Comparison of ENCODE assay signal across 10 cellular contexts in the genomic region with DNA sequence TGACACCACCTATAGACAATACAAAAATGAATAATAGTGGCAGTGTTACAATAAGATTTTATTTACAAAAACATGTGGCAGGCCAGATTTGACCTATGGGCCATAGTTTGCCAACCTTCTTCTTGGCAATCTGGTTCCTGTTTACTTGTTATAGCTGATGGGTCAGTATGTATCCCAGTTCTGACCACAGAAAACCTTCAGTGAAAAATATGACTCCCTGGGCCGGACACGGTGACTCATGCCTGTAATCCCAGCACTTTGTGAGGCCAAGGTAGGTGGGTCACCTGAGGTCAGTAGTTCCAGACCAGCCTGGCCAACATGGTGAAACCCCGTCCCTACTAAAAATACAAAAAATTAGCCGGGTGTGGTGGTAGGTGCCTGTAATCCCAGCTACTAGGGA. TPM values are rescaled to one million over a fixed set of nuclear protein-coding genes. Genes with fewer than 3 reads are reported as not detected.
DNase-seq lines count a peak whose midpoint lies in the region; TF ChIP-seq lines count a peak whose summit lies in the region.
"Not testable (repeated sequence)": the region's sequence is repeated elsewhere in the genome, so short reads cannot be mapped to it uniquely, and the experiment has no call there.
"Had no signal": no experiment of that assay in that cellular context is flagged by ENCODE, and none has a peak within 500 bp of the region (broad histone marks: within the 10 kb centered on the region; RNA-seq: fewer than 3 reads in every experiment).

No MANE protein-coding gene starts in this region.

- not testable (repeated sequence) for H3K27me3 ChIP-seq in ACC112 (ENCODE audit: insufficient read depth, low read length)

- not testable (repeated sequence) for H3K36me3 ChIP-seq in ACC112 (ENCODE audit: insufficient read depth, low read length)

- in situ Hi-C loops in astrocyte of the spinal cord (cut with HindIII; ENCODE audit: low sequenced_read_pairs): not testable (repeated sequence)

- not testable (repeated sequence) for H2AFZ ChIP-seq in ACC112 (ENCODE audit: low read length, unreplicated experiment)

- H3K79me2 ChIP-seq in ACC112 (ENCODE audit: control insufficient read depth, insufficient read depth, low read length, unreplicated experiment): not testable (repeated sequence)

- H3K4me1 ChIP-seq in ACC112 (ENCODE audit: control insufficient read depth, insufficient read depth, low read length, unreplicated experiment): not testable (repeated sequence)

- peak overlapping the region; percentile 24; the same call in 1 of the 2 replicates for H3K27ac ChIP-seq in ACC112 (ENCODE audit: low read depth, low read length)

- DNase-seq in H4 (ENCODE audit: low spot score) (peak; percentile 10), LHCN-M2 (ENCODE audit: low read depth) (peak; percentile 66), RPMI7951 (ENCODE audit: low read depth) (peak; percentile 67), astrocyte of the spinal cord (ENCODE audit: low read depth, low spot score) (peak; percentile 5), fibroblast of gingiva (ENCODE audit: low read depth) (peak; percentile 44), kidney tubule cell (ENCODE audit: low spot score) (peak; percentile 41), renal cortical epithelial cell (ENCODE audit: low read depth) (peak; percentile 67)

- H3K4me3 ChIP-seq in ACC112 (ENCODE audit: low read depth, low read length); astrocyte of the spinal cord (ENCODE audit: low read depth, low read length): not testable (repeated sequence)

- not testable (repeated sequence) for TF ChIP-seq CTCF in astrocyte of the spinal cord (IDR thresholded peaks at IDR 0.05; ENCODE audit: low read depth, low read length)

RNA-seq across cellular contexts. Expression of a gene that starts 46.8 kb away (rescaled TPM):
- 9.7 and 9.9 TPM in 2 replicates for total RNA-seq in H4 (2014; rRNA removed; shearing (Covaris generic))
- total RNA-seq in LHCN-M2 (2014; rRNA removed) (56.7 and 61.8 TPM in 2 replicates), renal cortical epithelial cell (0.45 and 3.0 TPM in 2 replicates)
- polyA plus RNA-seq in LHCN-M2 (2012): 64.0 TPM
- total RNA-seq in RPMI7951 (2014; rRNA removed; shearing (Covaris generic)): 35.8 and 37.0 TPM in 2 replicates
- total RNA-seq: CD8-positive, alpha-beta memory T cell; OCI-LY7 had no signal
- polyA plus RNA-seq: CD8-positive, alpha-beta memory T cell had no signal

Comparison
In these comparisons a context has a peak if more than half of its experiments do, and no peak if none do; other contexts are left out.
1. DNase-seq: peak in every context shown above with its lines; median percentile 67 in RPMI7951; 67 in renal cortical epithelial cell; 66 in LHCN-M2; 44 in fibroblast of gingiva; 41 in kidney tubule cell; 10 in H4; 5 in astrocyte of the spinal cord.